ENCODE assay signal across 8 cellular contexts in the genomic region with DNA sequence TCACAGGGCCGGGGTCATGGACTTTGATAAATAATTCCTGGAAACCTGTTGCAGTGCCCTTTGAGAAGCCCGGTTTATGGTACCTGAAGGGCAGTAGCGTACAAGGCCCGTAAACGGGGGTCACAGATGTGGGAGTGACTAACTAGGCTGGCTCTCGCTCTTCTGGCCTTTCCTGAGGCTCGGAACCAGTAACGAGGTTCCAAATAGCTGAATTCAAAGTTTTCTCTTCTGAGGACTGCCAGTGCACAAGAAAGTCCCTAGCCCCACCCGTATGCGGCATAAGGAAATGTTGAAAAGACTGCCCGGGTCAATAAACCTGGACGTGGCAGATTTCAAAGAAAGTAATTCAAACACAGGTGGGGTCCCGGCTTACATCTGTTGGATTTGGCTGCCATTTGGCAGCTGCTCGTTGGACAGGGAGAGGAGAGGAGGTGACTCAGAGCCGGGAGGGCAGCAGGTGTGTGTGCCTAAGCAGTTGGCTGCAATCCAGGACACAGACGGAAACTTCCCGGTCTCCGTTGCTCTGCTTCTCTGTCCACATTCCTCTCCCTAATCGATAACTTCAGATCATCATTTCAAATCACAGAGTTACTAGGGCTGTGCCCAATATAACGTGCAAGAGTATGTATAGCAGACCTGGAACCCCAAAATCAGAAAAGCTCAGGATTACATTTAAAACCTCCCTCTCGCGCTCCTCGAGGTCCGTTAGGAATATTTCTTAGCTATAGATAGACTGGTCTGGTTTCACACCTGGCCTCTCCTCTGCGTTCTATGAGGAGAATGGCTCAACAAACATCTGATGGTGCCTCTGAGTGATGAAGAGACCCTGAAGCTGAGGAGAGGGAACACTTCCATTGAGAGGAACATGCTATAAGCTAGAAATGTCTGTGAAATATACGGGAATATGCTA. TPM values are rescaled to one million over a fixed set of nuclear protein-coding genes. Genes with fewer than 3 reads are reported as not detected.
DNase-seq lines count a peak whose midpoint lies in the region; ATAC-seq and TF ChIP-seq lines count a peak whose summit lies in the region.

No MANE protein-coding gene starts in this region.

- no peaks in the 10 kb centered on the region for H3K9me3 Mint-ChIP-seq in activated T-cell treated with anti-CD3 and anti-CD28 coated beads, Interleukin-2, amount 50 U/mL, for 24 hours
- H3K9me3 Mint-ChIP-seq in natural killer cell = no peaks in the 10 kb centered on the region

- H3K36me3 ChIP-seq in A673 (ENCODE audit: insufficient read depth, low read length, poor library complexity, severe bottlenecking) (no peaks in the 10 kb centered on the region), thoracic aorta (no peaks in the 10 kb centered on the region)

- H3K9me3 ChIP-seq in A673 (ENCODE audit: low read depth, low read length, poor library complexity, severe bottlenecking) (no peaks in the 10 kb centered on the region), thoracic aorta (no peaks in the 10 kb centered on the region)

- H3K4me3 ChIP-seq in A673 (ENCODE audit: low read depth, low read length, poor library complexity, severe bottlenecking) = peak overlapping the region; percentile 73
- peak overlapping the region; percentile 76 for H3K4me3 ChIP-seq in thoracic aorta

- CTCF ChIA-PET in A673 (lab: Charles Lee) = no interaction called here

- intact Hi-C loops in A673 (cut with micrococcal nuclease; ENCODE audit: unreplicated experiment) = no loop called here
- intact Hi-C loops in natural killer cell (cut with micrococcal nuclease) = loop anchor here (10.0 kb wide), 1 partner anchor 519 kb away; the partner anchor contains the start of gene WRNIP1

- H3K27ac ChIP-seq in A673 (ENCODE audit: low read depth, low read length, poor library complexity, severe bottlenecking) = peak overlapping the region; percentile 81
- H3K27ac ChIP-seq in thoracic aorta = peak overlapping the region; percentile 78 to 88

- peak; percentile 22 for DNase-seq in A673 (ENCODE audit: low spot score)
- DNase-seq in NCI-H524 treated with DMSO at 0.1 percent for 48 hours (lab: John Stamatoyannopoulos, UW) = peak; percentile 23
- DNase-seq in activated T-cell treated with anti-CD3 and anti-CD28 coated beads, Interleukin-2, amount 50 U/mL, for 24 hours = peak; percentile 61
- DNase-seq in fibroblast of gingiva (ENCODE audit: low read depth) = peak; percentile 35
- DNase-seq in natural killer cell = peak; percentile 27
- DNase-seq in thoracic aorta (ENCODE audit: low spot score) = no peak

- POLR2A ChIA-PET in A673 (lab: Charles Lee; ENCODE audit: low non-redundant PET) = no interaction called here

- H3K36me3 Mint-ChIP-seq in activated T-cell treated with anti-CD3 and anti-CD28 coated beads, Interleukin-2, amount 50 U/mL, for 24 hours (ENCODE audit: low read depth) = peaks cover 36% of the 10 kb centered on the region
- H3K36me3 Mint-ChIP-seq in natural killer cell = no peaks in the 10 kb centered on the region

- peaks cover 61% of the 10 kb centered on the region for H3K4me1 Mint-ChIP-seq in activated T-cell treated with anti-CD3 and anti-CD28 coated beads, Interleukin-2, amount 50 U/mL, for 24 hours (ENCODE audit: low read depth)
- peaks cover 43 to 52% of the 10 kb centered on the region in 2 donors for H3K4me1 Mint-ChIP-seq in natural killer cell

- BruUV-seq in A673 (replicated peaks; lab: Mats Ljungman, UMichigan) = TSS peak; percentile 59

- H3K27me3 ChIP-seq in A673 (replicated peaks; ENCODE audit: insufficient read depth, low read depth, low read length, poor library complexity) (no peaks in the 10 kb centered on the region), thoracic aorta (replicated peaks; ENCODE audit: insufficient read depth) (no peaks in the 10 kb centered on the region)

- H3K27ac Mint-ChIP-seq in activated T-cell treated with anti-CD3 and anti-CD28 coated beads, Interleukin-2, amount 50 U/mL, for 24 hours = peak overlapping the region; percentile 97
- H3K27ac Mint-ChIP-seq in natural killer cell = peak overlapping the region; percentile 89 to 91

- TF ChIP-seq CTCF in A673 (conservative IDR thresholded peaks at IDR 0.05; ENCODE audit: low read depth, low read length) (no peak), natural killer cell (IDR thresholded peaks at IDR 0.05) (no peak), thoracic aorta (IDR thresholded peaks at IDR 0.05) (no peak)

- H3K4me1 ChIP-seq in A673 (ENCODE audit: insufficient read depth, low read length, poor library complexity, severe bottlenecking) (no peaks in the 10 kb centered on the region), thoracic aorta (ENCODE audit: control insufficient read depth in 1 of 2, low read depth in 2 of 2) (peaks cover 3 to 46% of the 10 kb centered on the region in 2 donors)

- H3K27me3 Mint-ChIP-seq in activated T-cell treated with anti-CD3 and anti-CD28 coated beads, Interleukin-2, amount 50 U/mL, for 24 hours = no peaks in the 10 kb centered on the region
- H3K27me3 Mint-ChIP-seq in natural killer cell (ENCODE audit: low read depth in 2 of 2) = no peaks in the 10 kb centered on the region

- ATAC-seq in GM18520 (IDR thresholded peaks at IDR 0.05; ENCODE audit: unreplicated experiment) = peak; percentile 3
- peak; percentile 23 for ATAC-seq in HG03175 (IDR thresholded peaks at IDR 0.05; ENCODE audit: unreplicated experiment)
- ATAC-seq in natural killer cell = peak in 1 of 3 donors; percentile 4
- peak; percentile 16 for ATAC-seq in thoracic aorta (ENCODE audit: insufficient number of reproducible peaks, low FRiP score, low read depth)

- peak overlapping the region; percentile 89 for H3K4me3 Mint-ChIP-seq in activated T-cell treated with anti-CD3 and anti-CD28 coated beads, Interleukin-2, amount 50 U/mL, for 24 hours
- H3K4me3 Mint-ChIP-seq in natural killer cell = peak overlapping the region; percentile 90

RNA-seq across cellular contexts. Expression of gene GMDS, which starts 0.8 kb away (rescaled TPM):
- 13.8 and 15.2 TPM in 2 replicates for total RNA-seq in A673 (2021)
- total RNA-seq in natural killer cell = 10 to 100 TPM; 23.6 to 31.0 (median 26.4) TPM
- total RNA-seq in thoracic aorta = 10 to 100 TPM; 87.8 to 87.9 TPM
